In genomic region chr1:40039757-40040510, GRCh38 we compare ENCODE assay signal across 8 cellular contexts. TPM values are rescaled to one million over a fixed set of nuclear protein-coding genes. Genes with fewer than 3 reads are reported as not detected.
DNase-seq lines count a peak whose midpoint lies in the region; ATAC-seq, FAIRE-seq and TF ChIP-seq lines count a peak whose summit lies in the region.

No MANE protein-coding gene starts in this region.

- no peaks in the 10 kb centered on the region for H3K27me3 Mint-ChIP-seq in activated T-cell treated with anti-CD3 and anti-CD28 coated beads, Interleukin-2, amount 50 U/mL, for 24 hours
- no peaks in the 10 kb centered on the region for H3K27me3 Mint-ChIP-seq in naive B cell

- TF ChIP-seq POLR2A in esophagus muscularis mucosa (IDR thresholded peaks at IDR 0.05; ENCODE audit: low read depth) = peak; percentile 96

- 0% methylated on average over 8 of the region's 52 CpGs for WGBS in esophagus muscularis mucosa

- H3K4me1 ChIP-seq in esophagus muscularis mucosa = peaks cover 71 to 77% (median 74%) of the 10 kb centered on the region in 4 donors

- peak overlapping the region; percentile 99 for H3K27ac Mint-ChIP-seq in activated T-cell treated with anti-CD3 and anti-CD28 coated beads, Interleukin-2, amount 50 U/mL, for 24 hours
- H3K27ac Mint-ChIP-seq in naive B cell = peak overlapping the region; percentile 97 to 99 (median 98)

- H3K4me3 ChIP-seq in esophagus muscularis mucosa = peak overlapping the region; percentile 89 to 100 (median 94)

- no peak for TF ChIP-seq CTCF in D721Med (IDR thresholded peaks at IDR 0.05; ENCODE audit: insufficient read depth, missing control alignments)
- TF ChIP-seq CTCF in esophagus muscularis mucosa (IDR thresholded peaks at IDR 0.05) = no peak

- ATAC-seq in GM19468 (IDR thresholded peaks at IDR 0.05; ENCODE audit: extremely low read depth, unreplicated experiment) (peak; percentile 62), naive B cell (ENCODE audit: low read depth in 2 of 2) (peak; percentile 42 to 50)

- no peaks in the 10 kb centered on the region for H3K9me3 ChIP-seq in esophagus muscularis mucosa

- intact Hi-C loops in esophagus muscularis mucosa (cut with DNase I) = loop anchor here (10.0 kb wide), 1 partner anchor 65 kb away; no protein-coding TSS in a partner anchor

- DNase-seq in D721Med (ENCODE audit: insufficient read length, low spot score) = peak; percentile 30
- DNase-seq in HPDE6-E6E7 (ENCODE audit: extremely low spot score) = peak; percentile 84
- peak; percentile 95 for DNase-seq in OCI-M1 (lab: John Stamatoyannopoulos, UW)
- DNase-seq in activated T-cell treated with anti-CD3 and anti-CD28 coated beads, Interleukin-2, amount 50 U/mL, for 24 hours = peak; percentile 83
- peak; percentile 98 for DNase-seq in esophagus muscularis mucosa (ENCODE audit: extremely low spot score)
- DNase-seq in naive B cell = peak; percentile 86
- DNase-seq in stimulated activated naive CD4-positive, alpha-beta T cell treated with Interleukin-2 at 50 U/mL for 16 hours (lab: John Stamatoyannopoulos, UW) = peak; percentile 67

- H3K36me3 ChIP-seq in esophagus muscularis mucosa = no peaks in the 10 kb centered on the region

- FAIRE-seq in D721Med (lab: Jason Lieb, UNC) = no peak

- peaks cover 53% of the 10 kb centered on the region for H3K36me3 Mint-ChIP-seq in activated T-cell treated with anti-CD3 and anti-CD28 coated beads, Interleukin-2, amount 50 U/mL, for 24 hours (ENCODE audit: low read depth)
- H3K36me3 Mint-ChIP-seq in naive B cell = peaks cover 0 to 28% of the 10 kb centered on the region in 2 donors

- H3K4me1 Mint-ChIP-seq in activated T-cell treated with anti-CD3 and anti-CD28 coated beads, Interleukin-2, amount 50 U/mL, for 24 hours (ENCODE audit: low read depth) = peaks cover 61% of the 10 kb centered on the region
- peaks cover 43 to 77% (median 70%) of the 10 kb centered on the region in 3 donors for H3K4me1 Mint-ChIP-seq in naive B cell

- H3K4me3 Mint-ChIP-seq in activated T-cell treated with anti-CD3 and anti-CD28 coated beads, Interleukin-2, amount 50 U/mL, for 24 hours = peak overlapping the region; percentile 95
- H3K4me3 Mint-ChIP-seq in naive B cell = peak overlapping the region; percentile 88 to 98 (median 96)

- TF ChIP-seq EP300 in esophagus muscularis mucosa (IDR thresholded peaks at IDR 0.05) = no peak

- H3K9me3 Mint-ChIP-seq in activated T-cell treated with anti-CD3 and anti-CD28 coated beads, Interleukin-2, amount 50 U/mL, for 24 hours = no peaks in the 10 kb centered on the region
- H3K9me3 Mint-ChIP-seq in naive B cell = no peaks in the 10 kb centered on the region

- no peaks in the 10 kb centered on the region for H3K27me3 ChIP-seq in esophagus muscularis mucosa

- H3K27ac ChIP-seq in esophagus muscularis mucosa (replicated peaks in 1 of 4) = peak overlapping the region; percentile 98 to 100 (median 99)

RNA-seq across cellular contexts. Expression of gene CAP1, which starts 0.6 kb away (rescaled TPM):
- total RNA-seq in esophagus muscularis mucosa = 100 to 1,000 TPM; 412 to 468 (median 442) TPM
- 100 to 1,000 TPM; 550 to 750 (median 592) TPM for polyA plus RNA-seq in naive B cell (ENCODE audit: low read depth in 6 of 6)

RNA-seq across cellular contexts. Expression of gene PPT1, which starts 57.1 kb away (rescaled TPM):
- total RNA-seq in esophagus muscularis mucosa = 10 to 100 TPM; 44.1 to 75.2 (median 50.0) TPM
- 100 to 1,000 TPM; 110 to 213 (median 133) TPM for polyA plus RNA-seq in naive B cell (ENCODE audit: low read depth in 6 of 6)

Comparison
In these comparisons a context has a peak if more than half of its experiments do, and no peak if none do; other contexts are left out.
1. Peak in every context shown above with its lines: DNase-seq, ATAC-seq, H3K4me3 ChIP-seq and H3K27ac ChIP-seq.
2. DNase-seq: peak in every context shown above with its lines; median percentile 98 in esophagus muscularis mucosa; 95 in OCI-M1; 86 in naive B cell; 84 in HPDE6-E6E7; 83 in activated T-cell treated with anti-CD3 and anti-CD28 coated beads, Interleukin-2, amount 50 U/mL, for 24 hours; 67 in stimulated activated naive CD4-positive, alpha-beta T cell treated with Interleukin-2 at 50 U/mL for 16 hours; 30 in D721Med.